Comparison of ENCODE assay signal across 1 cellular context in genomic region chr19:51552996-51553725, GRCh38.
TF ChIP-seq lines count a peak whose summit lies in the region.

No MANE protein-coding gene starts in this region.

TF ChIP-seq in HepG2, 621 proteins besides CTCF, POLR2A, EP300 and RAD21 (continued from another document):
- TF ChIP-seq, protein P1, sequence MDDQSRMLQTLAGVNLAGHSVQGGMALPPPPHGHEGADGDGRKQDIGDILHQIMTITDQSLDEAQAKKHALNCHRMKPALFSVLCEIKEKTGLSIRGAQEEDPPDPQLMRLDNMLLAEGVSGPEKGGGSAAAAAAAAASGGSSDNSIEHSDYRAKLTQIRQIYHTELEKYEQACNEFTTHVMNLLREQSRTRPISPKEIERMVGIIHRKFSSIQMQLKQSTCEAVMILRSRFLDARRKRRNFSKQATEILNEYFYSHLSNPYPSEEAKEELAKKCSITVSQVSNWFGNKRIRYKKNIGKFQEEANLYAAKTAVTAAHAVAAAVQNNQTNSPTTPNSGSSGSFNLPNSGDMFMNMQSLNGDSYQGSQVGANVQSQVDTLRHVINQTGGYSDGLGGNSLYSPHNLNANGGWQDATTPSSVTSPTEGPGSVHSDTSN (CRISPR knock-in tag; IDR thresholded peaks at IDR 0.05; ENCODE audit: borderline replicate concordance) = peak; percentile 76; the same call in 1 of the 2 replicates
- TF ChIP-seq PPARG (CRISPR knock-in tag; conservative IDR thresholded peaks at IDR 0.05) (peak; percentile 50), ZNF225 (CRISPR knock-in tag; IDR thresholded peaks at IDR 0.05) (peak; percentile 90), LRRFIP1 (CRISPR knock-in tag; conservative IDR thresholded peaks at IDR 0.05) (peak; percentile 81; the same call in 1 of the 2 replicates), ZHX2 (IDR thresholded peaks at IDR 0.05; ENCODE audit: low read depth) (no peak), ZHX2 (CRISPR knock-in tag; IDR thresholded peaks at IDR 0.05; ENCODE audit: borderline replicate concordance) (0 out of 2 replicates have a peak, but pooled peaks have one; percentile 47), ZNF773 (CRISPR knock-in tag; IDR thresholded peaks at IDR 0.05; ENCODE audit: borderline replicate concordance) (peak; percentile 96; the same call in 1 of the 2 replicates), FUBP1 (CRISPR knock-in tag; IDR thresholded peaks at IDR 0.05; ENCODE audit: borderline replicate concordance) (no peak), MED1 (CRISPR knock-in tag; IDR thresholded peaks at IDR 0.05) (peak; percentile 47; the same call in 1 of the 2 replicates), KLF9 (CRISPR knock-in tag; IDR thresholded peaks at IDR 0.05; ENCODE audit: low read depth) (0 out of 2 replicates have a peak, but pooled peaks have one; percentile 53), HOXA3 (CRISPR knock-in tag; IDR thresholded peaks at IDR 0.05) (peak; percentile 47; the same call in 1 of the 2 replicates), BCL6 (CRISPR knock-in tag; IDR thresholded peaks at IDR 0.05) (0 out of 2 replicates have a peak, but pooled peaks have one; percentile 37), GPN1 (CRISPR knock-in tag; IDR thresholded peaks at IDR 0.05; ENCODE audit: borderline replicate concordance) (peak; percentile 90; the same call in 1 of the 2 replicates), ERF (CRISPR knock-in tag; IDR thresholded peaks at IDR 0.05) (peak; percentile 94), RFXANK (CRISPR knock-in tag; IDR thresholded peaks at IDR 0.05) (peak; percentile 82; the same call in 1 of the 2 replicates), ZNF567 (CRISPR knock-in tag; IDR thresholded peaks at IDR 0.05; ENCODE audit: borderline replicate concordance) (no peak), SP4 (CRISPR knock-in tag; IDR thresholded peaks at IDR 0.05) (peak; percentile 49; the same call in 1 of the 2 replicates), NKX3-1 (CRISPR knock-in tag; IDR thresholded peaks at IDR 0.05) (peak; percentile 96), ZNF780A (CRISPR knock-in tag; IDR thresholded peaks at IDR 0.05) (peak; percentile 76; the same call in 1 of the 2 replicates), ZSCAN21 (CRISPR knock-in tag; IDR thresholded peaks at IDR 0.05; ENCODE audit: borderline replicate concordance) (peak; percentile 61; the same call in 1 of the 2 replicates), SIN3A (IDR thresholded peaks at IDR 0.05; ENCODE audit: borderline replicate concordance, low read depth, low read length) (no peak)
- TF ChIP-seq, protein P2, sequence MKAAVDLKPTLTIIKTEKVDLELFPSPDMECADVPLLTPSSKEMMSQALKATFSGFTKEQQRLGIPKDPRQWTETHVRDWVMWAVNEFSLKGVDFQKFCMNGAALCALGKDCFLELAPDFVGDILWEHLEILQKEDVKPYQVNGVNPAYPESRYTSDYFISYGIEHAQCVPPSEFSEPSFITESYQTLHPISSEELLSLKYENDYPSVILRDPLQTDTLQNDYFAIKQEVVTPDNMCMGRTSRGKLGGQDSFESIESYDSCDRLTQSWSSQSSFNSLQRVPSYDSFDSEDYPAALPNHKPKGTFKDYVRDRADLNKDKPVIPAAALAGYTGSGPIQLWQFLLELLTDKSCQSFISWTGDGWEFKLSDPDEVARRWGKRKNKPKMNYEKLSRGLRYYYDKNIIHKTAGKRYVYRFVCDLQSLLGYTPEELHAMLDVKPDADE (CRISPR knock-in tag; IDR thresholded peaks at IDR 0.05) = peak; percentile 82; the same call in 1 of the 2 replicates
- TF ChIP-seq, protein P3, sequence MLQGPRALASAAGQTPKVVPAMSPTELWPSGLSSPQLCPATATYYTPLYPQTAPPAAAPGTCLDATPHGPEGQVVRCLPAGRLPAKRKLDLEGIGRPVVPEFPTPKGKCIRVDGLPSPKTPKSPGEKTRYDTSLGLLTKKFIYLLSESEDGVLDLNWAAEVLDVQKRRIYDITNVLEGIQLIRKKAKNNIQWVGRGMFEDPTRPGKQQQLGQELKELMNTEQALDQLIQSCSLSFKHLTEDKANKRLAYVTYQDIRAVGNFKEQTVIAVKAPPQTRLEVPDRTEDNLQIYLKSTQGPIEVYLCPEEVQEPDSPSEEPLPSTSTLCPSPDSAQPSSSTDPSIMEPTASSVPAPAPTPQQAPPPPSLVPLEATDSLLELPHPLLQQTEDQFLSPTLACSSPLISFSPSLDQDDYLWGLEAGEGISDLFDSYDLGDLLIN (CRISPR knock-in tag; IDR thresholded peaks at IDR 0.05; ENCODE audit: borderline replicate concordance) = peak; percentile 43; the same call in 1 of the 2 replicates
- TF ChIP-seq, protein P4, sequence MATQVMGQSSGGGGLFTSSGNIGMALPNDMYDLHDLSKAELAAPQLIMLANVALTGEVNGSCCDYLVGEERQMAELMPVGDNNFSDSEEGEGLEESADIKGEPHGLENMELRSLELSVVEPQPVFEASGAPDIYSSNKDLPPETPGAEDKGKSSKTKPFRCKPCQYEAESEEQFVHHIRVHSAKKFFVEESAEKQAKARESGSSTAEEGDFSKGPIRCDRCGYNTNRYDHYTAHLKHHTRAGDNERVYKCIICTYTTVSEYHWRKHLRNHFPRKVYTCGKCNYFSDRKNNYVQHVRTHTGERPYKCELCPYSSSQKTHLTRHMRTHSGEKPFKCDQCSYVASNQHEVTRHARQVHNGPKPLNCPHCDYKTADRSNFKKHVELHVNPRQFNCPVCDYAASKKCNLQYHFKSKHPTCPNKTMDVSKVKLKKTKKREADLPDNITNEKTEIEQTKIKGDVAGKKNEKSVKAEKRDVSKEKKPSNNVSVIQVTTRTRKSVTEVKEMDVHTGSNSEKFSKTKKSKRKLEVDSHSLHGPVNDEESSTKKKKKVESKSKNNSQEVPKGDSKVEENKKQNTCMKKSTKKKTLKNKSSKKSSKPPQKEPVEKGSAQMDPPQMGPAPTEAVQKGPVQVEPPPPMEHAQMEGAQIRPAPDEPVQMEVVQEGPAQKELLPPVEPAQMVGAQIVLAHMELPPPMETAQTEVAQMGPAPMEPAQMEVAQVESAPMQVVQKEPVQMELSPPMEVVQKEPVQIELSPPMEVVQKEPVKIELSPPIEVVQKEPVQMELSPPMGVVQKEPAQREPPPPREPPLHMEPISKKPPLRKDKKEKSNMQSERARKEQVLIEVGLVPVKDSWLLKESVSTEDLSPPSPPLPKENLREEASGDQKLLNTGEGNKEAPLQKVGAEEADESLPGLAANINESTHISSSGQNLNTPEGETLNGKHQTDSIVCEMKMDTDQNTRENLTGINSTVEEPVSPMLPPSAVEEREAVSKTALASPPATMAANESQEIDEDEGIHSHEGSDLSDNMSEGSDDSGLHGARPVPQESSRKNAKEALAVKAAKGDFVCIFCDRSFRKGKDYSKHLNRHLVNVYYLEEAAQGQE (IDR thresholded peaks at IDR 0.05; ENCODE audit: borderline replicate concordance in 1 of 2, low read depth in 1 of 2, low read length in 2 of 2) = peak; percentile 97 to 99
- TF ChIP-seq, protein P5, sequence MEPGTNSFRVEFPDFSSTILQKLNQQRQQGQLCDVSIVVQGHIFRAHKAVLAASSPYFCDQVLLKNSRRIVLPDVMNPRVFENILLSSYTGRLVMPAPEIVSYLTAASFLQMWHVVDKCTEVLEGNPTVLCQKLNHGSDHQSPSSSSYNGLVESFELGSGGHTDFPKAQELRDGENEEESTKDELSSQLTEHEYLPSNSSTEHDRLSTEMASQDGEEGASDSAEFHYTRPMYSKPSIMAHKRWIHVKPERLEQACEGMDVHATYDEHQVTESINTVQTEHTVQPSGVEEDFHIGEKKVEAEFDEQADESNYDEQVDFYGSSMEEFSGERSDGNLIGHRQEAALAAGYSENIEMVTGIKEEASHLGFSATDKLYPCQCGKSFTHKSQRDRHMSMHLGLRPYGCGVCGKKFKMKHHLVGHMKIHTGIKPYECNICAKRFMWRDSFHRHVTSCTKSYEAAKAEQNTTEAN (CRISPR knock-in tag; conservative IDR thresholded peaks at IDR 0.05) = peak; percentile 93
TF ChIP-seq in HepG2: peak in this region for 209.
